ENCODE assay signal across 1 cellular context in the genomic region with DNA sequence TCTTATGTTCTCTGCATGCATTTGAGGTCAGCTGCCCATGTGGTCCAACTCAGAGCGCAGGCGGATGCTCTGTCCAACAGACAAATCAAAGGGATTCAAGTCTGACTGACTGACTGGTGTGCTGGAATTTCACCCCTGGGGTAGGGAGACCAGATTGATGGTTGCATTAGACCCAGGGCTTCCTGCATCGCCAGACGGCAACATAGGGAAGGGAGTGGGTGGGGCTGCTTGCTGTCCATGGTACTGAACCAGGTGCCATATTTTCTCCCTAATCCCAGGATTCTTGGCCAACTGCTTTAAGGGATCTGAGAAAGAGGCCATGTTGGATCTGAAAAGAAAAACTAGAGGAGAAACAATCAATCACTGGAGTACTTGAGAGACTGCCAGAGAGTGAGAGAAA.
TF ChIP-seq lines count a peak whose summit lies in the region.

No MANE protein-coding gene starts in this region.

TF ChIP-seq in GM12878, 131 proteins besides CTCF, POLR2A, EP300 and RAD21 (continued from another document):
- TF ChIP-seq, protein P1, sequence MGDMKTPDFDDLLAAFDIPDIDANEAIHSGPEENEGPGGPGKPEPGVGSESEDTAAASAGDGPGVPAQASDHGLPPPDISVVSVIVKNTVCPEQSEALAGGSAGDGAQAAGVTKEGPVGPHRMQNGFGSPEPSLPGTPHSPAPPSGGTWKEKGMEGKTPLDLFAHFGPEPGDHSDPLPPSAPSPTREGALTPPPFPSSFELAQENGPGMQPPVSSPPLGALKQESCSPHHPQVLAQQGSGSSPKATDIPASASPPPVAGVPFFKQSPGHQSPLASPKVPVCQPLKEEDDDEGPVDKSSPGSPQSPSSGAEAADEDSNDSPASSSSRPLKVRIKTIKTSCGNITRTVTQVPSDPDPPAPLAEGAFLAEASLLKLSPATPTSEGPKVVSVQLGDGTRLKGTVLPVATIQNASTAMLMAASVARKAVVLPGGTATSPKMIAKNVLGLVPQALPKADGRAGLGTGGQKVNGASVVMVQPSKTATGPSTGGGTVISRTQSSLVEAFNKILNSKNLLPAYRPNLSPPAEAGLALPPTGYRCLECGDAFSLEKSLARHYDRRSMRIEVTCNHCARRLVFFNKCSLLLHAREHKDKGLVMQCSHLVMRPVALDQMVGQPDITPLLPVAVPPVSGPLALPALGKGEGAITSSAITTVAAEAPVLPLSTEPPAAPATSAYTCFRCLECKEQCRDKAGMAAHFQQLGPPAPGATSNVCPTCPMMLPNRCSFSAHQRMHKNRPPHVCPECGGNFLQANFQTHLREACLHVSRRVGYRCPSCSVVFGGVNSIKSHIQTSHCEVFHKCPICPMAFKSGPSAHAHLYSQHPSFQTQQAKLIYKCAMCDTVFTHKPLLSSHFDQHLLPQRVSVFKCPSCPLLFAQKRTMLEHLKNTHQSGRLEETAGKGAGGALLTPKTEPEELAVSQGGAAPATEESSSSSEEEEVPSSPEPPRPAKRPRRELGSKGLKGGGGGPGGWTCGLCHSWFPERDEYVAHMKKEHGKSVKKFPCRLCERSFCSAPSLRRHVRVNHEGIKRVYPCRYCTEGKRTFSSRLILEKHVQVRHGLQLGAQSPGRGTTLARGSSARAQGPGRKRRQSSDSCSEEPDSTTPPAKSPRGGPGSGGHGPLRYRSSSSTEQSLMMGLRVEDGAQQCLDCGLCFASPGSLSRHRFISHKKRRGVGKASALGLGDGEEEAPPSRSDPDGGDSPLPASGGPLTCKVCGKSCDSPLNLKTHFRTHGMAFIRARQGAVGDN (IDR thresholded peaks at IDR 0.05): no peak
- TF ChIP-seq REST (IDR thresholded peaks at IDR 0.05; ENCODE audit: low read depth, low read length) (peak; percentile 83), MEF2A (IDR thresholded peaks at IDR 0.05; ENCODE audit: insufficient read depth, low read depth, low read length) (no peak), ZZZ3 (IDR thresholded peaks at IDR 0.05; ENCODE audit: control insufficient read depth, insufficient read length, low read depth) (no peak), MXI1 (IDR thresholded peaks at IDR 0.05; ENCODE audit: low read depth, low read length) (no peak), YY1 (IDR thresholded peaks at IDR 0.05; ENCODE audit: low read depth, low read length) (0 out of 2 replicates have a peak, but pooled peaks have one; percentile 23), ESRRA (IDR thresholded peaks at IDR 0.05; ENCODE audit: low read length) (no peak), KAT2A (conservative IDR thresholded peaks at IDR 0.05; ENCODE audit: control insufficient read depth, low read depth, low read length) (no peak), ATF7 (IDR thresholded peaks at IDR 0.05; ENCODE audit: low read depth) (no peak), CHD4 (IDR thresholded peaks at IDR 0.05) (no peak), FOS (IDR thresholded peaks at IDR 0.05; ENCODE audit: borderline replicate concordance, extremely low read depth, insufficient read length) (no peak), PAX5 (IDR thresholded peaks at IDR 0.05; ENCODE audit: borderline replicate concordance, low read depth, low read length) (no peak), CBFB (IDR thresholded peaks at IDR 0.05; ENCODE audit: low read depth) (no peak)
- TF ChIP-seq, protein P2, sequence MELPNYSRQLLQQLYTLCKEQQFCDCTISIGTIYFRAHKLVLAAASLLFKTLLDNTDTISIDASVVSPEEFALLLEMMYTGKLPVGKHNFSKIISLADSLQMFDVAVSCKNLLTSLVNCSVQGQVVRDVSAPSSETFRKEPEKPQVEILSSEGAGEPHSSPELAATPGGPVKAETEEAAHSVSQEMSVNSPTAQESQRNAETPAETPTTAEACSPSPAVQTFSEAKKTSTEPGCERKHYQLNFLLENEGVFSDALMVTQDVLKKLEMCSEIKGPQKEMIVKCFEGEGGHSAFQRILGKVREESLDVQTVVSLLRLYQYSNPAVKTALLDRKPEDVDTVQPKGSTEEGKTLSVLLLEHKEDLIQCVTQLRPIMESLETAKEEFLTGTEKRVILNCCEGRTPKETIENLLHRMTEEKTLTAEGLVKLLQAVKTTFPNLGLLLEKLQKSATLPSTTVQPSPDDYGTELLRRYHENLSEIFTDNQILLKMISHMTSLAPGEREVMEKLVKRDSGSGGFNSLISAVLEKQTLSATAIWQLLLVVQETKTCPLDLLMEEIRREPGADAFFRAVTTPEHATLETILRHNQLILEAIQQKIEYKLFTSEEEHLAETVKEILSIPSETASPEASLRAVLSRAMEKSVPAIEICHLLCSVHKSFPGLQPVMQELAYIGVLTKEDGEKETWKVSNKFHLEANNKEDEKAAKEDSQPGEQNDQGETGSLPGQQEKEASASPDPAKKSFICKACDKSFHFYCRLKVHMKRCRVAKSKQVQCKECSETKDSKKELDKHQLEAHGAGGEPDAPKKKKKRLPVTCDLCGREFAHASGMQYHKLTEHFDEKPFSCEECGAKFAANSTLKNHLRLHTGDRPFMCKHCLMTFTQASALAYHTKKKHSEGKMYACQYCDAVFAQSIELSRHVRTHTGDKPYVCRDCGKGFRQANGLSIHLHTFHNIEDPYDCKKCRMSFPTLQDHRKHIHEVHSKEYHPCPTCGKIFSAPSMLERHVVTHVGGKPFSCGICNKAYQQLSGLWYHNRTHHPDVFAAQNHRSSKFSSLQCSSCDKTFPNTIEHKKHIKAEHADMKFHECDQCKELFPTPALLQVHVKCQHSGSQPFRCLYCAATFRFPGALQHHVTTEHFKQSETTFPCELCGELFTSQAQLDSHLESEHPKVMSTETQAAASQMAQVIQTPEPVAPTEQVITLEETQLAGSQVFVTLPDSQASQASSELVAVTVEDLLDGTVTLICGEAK (IDR thresholded peaks at IDR 0.05; ENCODE audit: borderline replicate concordance): no peak
